Comparison of ENCODE assay signal across 8 cellular contexts in genomic region chr14:100237735-100238418, GRCh38. TPM values are rescaled to one million over a fixed set of nuclear protein-coding genes. Genes with fewer than 3 reads are reported as not detected.
DNase-seq lines count a peak whose midpoint lies in the region; ATAC-seq and TF ChIP-seq lines count a peak whose summit lies in the region.

No MANE protein-coding gene starts in this region.

- H3K4me1 Mint-ChIP-seq in GM23338 (peaks cover 44% of the 10 kb centered on the region), chondrocyte (ENCODE audit: low read depth) (peaks cover 42% of the 10 kb centered on the region)

- H3K9me2 ChIP-seq in GM23338 (ENCODE audit: insufficient read depth), result no peaks in the 10 kb centered on the region

- 1% methylated on average over 32 to 51 of the region's 64 CpGs for WGBS in lower leg skin, 2 donors

- peak overlapping the region; percentile 97 for H3K27ac ChIP-seq in GM23338 (ENCODE audit: low read depth)

- 0 out of 2 replicates have a peak, but pooled peaks cover 5% of the 10 kb centered on the region for H3K36me3 ChIP-seq in GM23338 (ENCODE audit: insufficient read depth)

- peak overlapping the region; percentile 75 for H3K4me3 ChIP-seq in GM23338
- peak overlapping the region; percentile 87 for H3K4me3 ChIP-seq in WI38 (ENCODE audit: low read depth, low read length)
- H3K4me3 ChIP-seq in lower leg skin (ENCODE audit: low read depth, poor library complexity, severe bottlenecking), result peak overlapping the region; percentile 97

- H3F3A ChIP-seq in GM23338 (replicated peaks; ENCODE audit: low read depth), result peaks cover 12% of the 10 kb centered on the region; the same call in 1 of the 2 replicates

- intact Hi-C loops in lower leg skin (cut with DNase I; ENCODE audit: low total_unique reads), result no loop called here

- H3K9me3 Mint-ChIP-seq in GM23338, result peaks cover 3% of the 10 kb centered on the region; the same call in 2 of the 3 replicates
- H3K9me3 Mint-ChIP-seq in chondrocyte (ENCODE audit: low read depth), result no peaks in the 10 kb centered on the region

- peaks cover 29% of the 10 kb centered on the region for H3K4me1 ChIP-seq in GM23338 (ENCODE audit: insufficient read depth)

- H3K27me3 Mint-ChIP-seq in GM23338 (ENCODE audit: insufficient read depth, low read depth, poor library complexity), result peaks cover 8% of the 10 kb centered on the region
- H3K27me3 Mint-ChIP-seq in chondrocyte (ENCODE audit: low read depth), result no peaks in the 10 kb centered on the region

- DNase-seq in DMS79 (lab: John Stamatoyannopoulos, UW) (peak; percentile 24), GM23338 (ENCODE audit: low spot score) (peak; percentile 83), NCI-H1694 (lab: John Stamatoyannopoulos, UW) (peak; percentile 59), chondrocyte (ENCODE audit: low spot score) (no peak), lower leg skin (ENCODE audit: low spot score in 2 of 2) (peak; percentile 48 to 88), HPDE6-E6E7 (ENCODE audit: extremely low spot score) (no peak)
- peak; percentile 71 for DNase-seq in stimulated activated CD8-positive, alpha-beta memory T cell treated with anti-CD3 and anti-CD28 coated beads, Interleukin-4, amount 100 ng/mL, for 48 hours

- peaks cover 62% of the 10 kb centered on the region for H4K20me1 ChIP-seq in GM23338 (replicated peaks; ENCODE audit: insufficient read depth)

- H3K4me2 ChIP-seq in GM23338, result peak overlapping the region; percentile 81

- H3K27me3 ChIP-seq in GM23338 (ENCODE audit: insufficient read depth), result no peaks in the 10 kb centered on the region

- TF ChIP-seq CTCF in GM23338 (conservative IDR thresholded peaks at IDR 0.05; ENCODE audit: low read depth in 2 of 2) (no peak), WI38 (IDR thresholded peaks at IDR 0.05; ENCODE audit: low read depth, low read length) (no peak), chondrocyte (IDR thresholded peaks at IDR 0.05) (no peak), lower leg skin (IDR thresholded peaks at IDR 0.05) (no peak)

- peak overlapping the region; percentile 95 for H3K27ac Mint-ChIP-seq in GM23338
- H3K27ac Mint-ChIP-seq in chondrocyte (ENCODE audit: unreplicated experiment), result peak overlapping the region; percentile 91

- H3K4me3 Mint-ChIP-seq in GM23338, result peak overlapping the region; percentile 90
- H3K4me3 Mint-ChIP-seq in chondrocyte (ENCODE audit: unreplicated experiment), result peak overlapping the region; percentile 88

- H3K79me2 ChIP-seq in GM23338 (replicated peaks; ENCODE audit: insufficient read depth), result peaks cover 82% of the 10 kb centered on the region

- H3K36me3 Mint-ChIP-seq in GM23338 (ENCODE audit: low read depth) (peaks cover 35% of the 10 kb centered on the region), chondrocyte (ENCODE audit: low read depth) (no peaks in the 10 kb centered on the region)

- no peak overlapping the region for H2AFZ ChIP-seq in GM23338

- ATAC-seq in GM23338, result peak; percentile 39

- no peak for TF ChIP-seq POLR2A in lower leg skin (IDR thresholded peaks at IDR 0.05)

TF ChIP-seq in GM23338, 12 proteins besides CTCF, POLR2A, EP300 and RAD21:
- TF ChIP-seq JUNB (IDR thresholded peaks at IDR 0.05; ENCODE audit: unreplicated experiment) (no peak), REST (IDR thresholded peaks at IDR 0.05; ENCODE audit: unreplicated experiment) (no peak), EZH2phosphoT487 (IDR thresholded peaks at IDR 0.05; ENCODE audit: unreplicated experiment) (no peak), CREB1 (CRISPR knock-in tag; IDR thresholded peaks at IDR 0.05; ENCODE audit: low read depth) (peak; percentile 23; the same call in 1 of the 2 replicates), POLR2AphosphoS5 (IDR thresholded peaks at IDR 0.05; ENCODE audit: low read depth) (no peak), ETS1 (IDR thresholded peaks at IDR 0.05) (no peak)

RNA-seq across cellular contexts. Expression of gene YY1, which starts 1.1 kb away (rescaled TPM):
- 79.5 and 88.2 TPM in 2 replicates for total RNA-seq in GM23338 (2014; rRNA removed; shearing (Covaris generic))
- 126 and 128 TPM in 2 replicates for polyA plus RNA-seq in GM23338 (2016; fragmentation: Nextera tagmentation; extraction: Ambion mirVana)
- total RNA-seq in chondrocyte (69.8 to 72.8 TPM (median 70.0 TPM) in 3 replicates), lower leg skin (10 to 100 TPM; 46.7 to 61.5 (median 52.4) TPM)

Comparison
In these comparisons a context has a peak if more than half of its experiments do, and no peak if none do; other contexts are left out.
1. DNase-seq: peak in DMS79 (single experiment), GM23338 (single experiment), NCI-H1694 (single experiment), lower leg skin (2 of 2) and stimulated activated CD8-positive, alpha-beta memory T cell treated with anti-CD3 and anti-CD28 coated beads, Interleukin-4, amount 100 ng/mL, for 48 hours (single experiment); none in chondrocyte (single experiment) and HPDE6-E6E7 (single experiment).
2. Peak in every context shown above with its lines, with median percentiles within 50 percentile points of each other: H3K4me3 ChIP-seq.